8 cellular contexts compared by ENCODE assay signal in genomic region chr12:29148958-29149690, GRCh38. TPM values are rescaled to one million over a fixed set of nuclear protein-coding genes. Genes with fewer than 3 reads are reported as not detected.
DNase-seq lines count a peak whose midpoint lies in the region; TF ChIP-seq lines count a peak whose summit lies in the region.

FAR2 (plus strand) TSS chr12:29149278; CDS start chr12:29270450, 121,172 bp downstream.

- DNase-seq in GM10266 (ENCODE audit: extremely low spot score) = peak; percentile 38
- DNase-seq in HCEC 1CT = peak; percentile 61
- DNase-seq in NCI-H226 = peak; percentile 4
- peak; percentile 23 for DNase-seq in activated T-cell treated with anti-CD3 and anti-CD28 coated beads for 24 hours (ENCODE audit: low read depth)
- DNase-seq in erythroblast (lab: John Stamatoyannopoulos, UW) = peak; percentile 84 to 89
- peak; percentile 22 for DNase-seq in mucosa of gallbladder (ENCODE audit: low spot score)
- peak; percentile 44 for DNase-seq in stimulated activated naive CD4-positive, alpha-beta T cell treated with Interleukin-2 at 50 U/mL for 16 hours (lab: John Stamatoyannopoulos, UW)
- DNase-seq in NCI-H146 treated with DMSO at 0.1 percent for 48 hours (lab: John Stamatoyannopoulos, UW; ENCODE audit: unreplicated experiment) = no peak

- peak; percentile 83 for TF ChIP-seq POLR2A in erythroblast (IDR thresholded peaks at IDR 0.05; ENCODE audit: low read length)

- TF ChIP-seq CTCF in GM10266 (IDR thresholded peaks at IDR 0.05; ENCODE audit: control insufficient read depth, insufficient read depth, low read depth, missing control alignments) = no peak

RNA-seq across cellular contexts. Expression of gene FAR2, which starts in this region (rescaled TPM):
- 7.3 TPM for total RNA-seq in mucosa of gallbladder
